Comparison of ENCODE assay signal across 16 cellular contexts in the genomic region with DNA sequence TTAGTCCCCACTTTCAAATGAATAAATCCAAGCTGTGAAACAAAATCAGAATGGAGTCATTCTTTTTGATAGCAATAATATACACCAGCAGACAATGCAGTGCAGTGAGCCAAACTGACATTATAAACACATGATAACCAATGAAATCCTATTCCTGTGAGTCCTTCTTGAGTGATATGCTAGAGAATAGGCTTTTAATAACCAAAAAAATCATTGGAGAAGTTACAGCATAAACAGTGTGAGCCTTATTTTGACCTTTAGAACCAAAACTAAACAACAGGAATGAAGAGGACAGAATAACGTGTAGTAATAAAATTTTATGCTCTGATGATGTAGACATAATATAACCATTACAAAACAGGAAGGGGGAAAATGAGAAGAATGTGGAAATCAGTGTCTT. TPM values are rescaled to one million over a fixed set of nuclear protein-coding genes. Genes with fewer than 3 reads are reported as not detected.
DNase-seq lines count a peak whose midpoint lies in the region; ATAC-seq, FAIRE-seq and TF ChIP-seq lines count a peak whose summit lies in the region.
"Had no signal": no experiment of that assay in that cellular context is flagged by ENCODE, and none has a peak within 500 bp of the region (broad histone marks: within the 10 kb centered on the region; RNA-seq: fewer than 3 reads in every experiment).

No MANE protein-coding gene starts in this region.

- TF ChIP-seq EP300 in upper lobe of left lung (IDR thresholded peaks at IDR 0.05), result no peak

- H3K9ac ChIP-seq in colonic mucosa (ENCODE audit: low read depth in 2 of 2, low read length in 2 of 2), result peak overlapping the region in 1 of 2 donors; percentile 52
- peak overlapping the region; percentile 35 to 55 for H3K9ac ChIP-seq in mucosa of rectum (ENCODE audit: low read depth in 1 of 2, low read length in 2 of 2)

- DNase-seq in left ventricle myocardium inferior (no peak), left cardiac atrium (no peak), colonic mucosa (no peak), upper lobe of left lung (no peak), MV-4-11 (lab: John Stamatoyannopoulos, UW) (no peak), left lobe of liver (ENCODE audit: low spot score) (no peak), RCC 7860 (ENCODE audit: low spot score) (no peak)
- DNase-seq: activated CD4-positive, CD25-positive, alpha-beta regulatory T cell treated with anti-CD3 and anti-CD28 coated beads, Interleukin-2, amount 50 U/mL, for 72 hours; activated T-cell treated with anti-CD3 and anti-CD28 coated beads, Interleukin-2, amount 50 U/mL, for 1 hour; EL; head of caudate nucleus; NCI-H345; PC-3 had no signal

- intact Hi-C loops in left ventricle myocardium inferior (cut with micrococcal nuclease), result no loop called here
- intact Hi-C loops in left cardiac atrium (cut with DNase I), result no loop called here
- intact Hi-C loops in colonic mucosa (cut with DNase I), result no loop called here

- TF ChIP-seq POLR2A in upper lobe of left lung (IDR thresholded peaks at IDR 0.05), result no peak

- 27 to 33% methylated on average over 1 of the region's 1 CpG for WGBS in upper lobe of left lung, 2 donors

- no peaks in the 10 kb centered on the region for H3K27me3 ChIP-seq in left ventricle myocardium inferior (ENCODE audit: low read depth)
- no peaks in the 10 kb centered on the region for H3K27me3 ChIP-seq in colonic mucosa
- H3K27me3 ChIP-seq in mucosa of rectum (ENCODE audit: control insufficient read depth in 2 of 2, insufficient read depth in 2 of 2, low read length in 2 of 2), result no peaks in the 10 kb centered on the region
- no peaks in the 10 kb centered on the region for H3K27me3 ChIP-seq in upper lobe of left lung

- ATAC-seq in left cardiac atrium, result no peak
- ATAC-seq in upper lobe of left lung (ENCODE audit: low FRiP score in 2 of 2), result peak in 1 of 2 donors; percentile 49
- ATAC-seq in left lobe of liver, result no peak
- ATAC-seq: PC-3 had no signal

- H3K9me3 ChIP-seq in left ventricle myocardium inferior (replicated peaks), result no peaks in the 10 kb centered on the region
- H3K9me3 ChIP-seq in colonic mucosa, result no peaks in the 10 kb centered on the region
- H3K9me3 ChIP-seq in mucosa of rectum (ENCODE audit: control insufficient read depth in 2 of 2, low read length in 2 of 2), result no peaks in the 10 kb centered on the region
- no peaks in the 10 kb centered on the region for H3K9me3 ChIP-seq in upper lobe of left lung

- TF ChIP-seq CTCF in left ventricle myocardium inferior (IDR thresholded peaks at IDR 0.05; ENCODE audit: borderline replicate concordance), result no peak
- no peak for TF ChIP-seq CTCF in colonic mucosa (IDR thresholded peaks at IDR 0.05)
- TF ChIP-seq CTCF in upper lobe of left lung (IDR thresholded peaks at IDR 0.05), result no peak

- peaks cover 76% of the 10 kb centered on the region for H3K36me3 ChIP-seq in left ventricle myocardium inferior
- H3K36me3 ChIP-seq in colonic mucosa, result peaks cover 17% of the 10 kb centered on the region
- H3K36me3 ChIP-seq in mucosa of rectum (ENCODE audit: control insufficient read depth in 2 of 2, insufficient read depth in 2 of 2, low read length in 2 of 2), result peaks cover 52 to 57% of the 10 kb centered on the region in 2 donors
- H3K36me3 ChIP-seq in upper lobe of left lung, result peaks cover 32 to 82% (median 46%) of the 10 kb centered on the region in 4 donors

- no peak overlapping the region for H3K4me3 ChIP-seq in left ventricle myocardium inferior
- no peak overlapping the region for H3K4me3 ChIP-seq in colonic mucosa
- peak overlapping the region in 1 of 2 donors; percentile 42 for H3K4me3 ChIP-seq in mucosa of rectum (ENCODE audit: low read length in 2 of 2)
- no peak overlapping the region for H3K4me3 ChIP-seq in upper lobe of left lung

- H3K4me1 ChIP-seq in left ventricle myocardium inferior, result peaks cover 57% of the 10 kb centered on the region
- peaks cover 4% of the 10 kb centered on the region for H3K4me1 ChIP-seq in colonic mucosa
- H3K4me1 ChIP-seq in mucosa of rectum (ENCODE audit: control insufficient read depth in 2 of 2, insufficient read depth in 2 of 2, low read length in 2 of 2), result peaks cover 16 to 18% of the 10 kb centered on the region in 2 donors
- peaks cover 3 to 22% (median 11%) of the 10 kb centered on the region in 4 donors for H3K4me1 ChIP-seq in upper lobe of left lung

- H3K27ac ChIP-seq in left ventricle myocardium inferior (replicated peaks) (peak overlapping the region; percentile 45), colonic mucosa (peak overlapping the region; percentile 88), mucosa of rectum (ENCODE audit: low read depth in 2 of 2, low read length in 2 of 2) (peak overlapping the region; percentile 89 to 92), upper lobe of left lung (peak overlapping the region; percentile 70 to 82 (median 80))

- FAIRE-seq in RCC 7860 (lab: Jason Lieb, UNC), result no peak
- FAIRE-seq: HTR-8/SVneo had no signal

RNA-seq across cellular contexts. Expression of gene HUS1, which starts 8.7 kb away (rescaled TPM):
- total RNA-seq in left ventricle myocardium inferior, result 26.4 TPM
- total RNA-seq in left cardiac atrium, result 10 to 100 TPM; 27.2 to 28.4 TPM
- total RNA-seq in colonic mucosa, result 10 to 100 TPM; 31.6 to 33.2 TPM
- 10 to 100 TPM; 24.2 to 38.8 (median 26.7) TPM for total RNA-seq in upper lobe of left lung
- total RNA-seq in left lobe of liver, result 15.4 TPM

RNA-seq across cellular contexts. Expression of gene PKD1L1, which starts 22.5 kb away (rescaled TPM):
- 1.5 TPM for total RNA-seq in left ventricle myocardium inferior
- 1 to 10 TPM in 1 of 2 donors, under 1 TPM in 1; 0.68 to 1.8 TPM for total RNA-seq in left cardiac atrium
- total RNA-seq in colonic mucosa, result 1 to 10 TPM in 1 of 2 donors, under 1 TPM in 1; 0.40 to 1.2 TPM
- total RNA-seq in upper lobe of left lung, result 1 to 10 TPM in 2 of 6 donors, under 1 TPM in 4; 0.46 to 4.8 (median 0.75) TPM
- 0.45 TPM for total RNA-seq in left lobe of liver

RNA-seq across cellular contexts. Expression of gene SUN3, which starts 58.2 kb away (rescaled TPM):
- total RNA-seq in left ventricle myocardium inferior (not detected), left cardiac atrium (not detected), colonic mucosa (not detected), upper lobe of left lung (not detected), left lobe of liver (not detected)
- total RNA-seq: PC-3; T-helper 1 cell treated with Interleukin-12 subunit alpha and Interleukin-12 subunit beta and Interleukin-4 antibody, amounts not matched to agents 30 ng/mL and 1 ng/mL, for 36 hours had no signal
